14 cellular contexts compared by ENCODE assay signal in genomic region chr12:2739069-2739468, GRCh38. TPM values are rescaled to one million over a fixed set of nuclear protein-coding genes. Genes with fewer than 3 reads are reported as not detected.
A peak's percentile ranks its signal among the peaks of the same experiment; 100 is the strongest.
DNase-seq lines count a peak whose midpoint lies in the region; ATAC-seq, FAIRE-seq and TF ChIP-seq lines count a peak whose summit lies in the region.
"Had no signal": no experiment of that assay in that cellular context is flagged by ENCODE, and none has a peak within 500 bp of the region (broad histone marks: within the 10 kb centered on the region; RNA-seq: fewer than 3 reads in every experiment).

No MANE protein-coding gene starts in this region.

- H3K4me2 ChIP-seq in HepG2 (ENCODE audit: low read depth, low read length) (no peak overlapping the region), H1 (ENCODE audit: insufficient read depth in 1 of 2, low read depth in 2 of 2, low read length in 2 of 2) (no peak overlapping the region)
- H3K4me2 ChIP-seq: KMS-11 had no signal

- H3K4me1 ChIP-seq in HepG2 (ENCODE audit: insufficient read depth, low read length): no peaks in the 10 kb centered on the region
- no peaks in the 10 kb centered on the region for H3K4me1 ChIP-seq in right lobe of liver
- peaks cover 0 to 3% (median 0%) of the 10 kb centered on the region in 4 experiments; a peak in 3 of 7 replicates for H3K4me1 ChIP-seq in H1 (replicated peaks in 1 of 4; ENCODE audit: control insufficient read depth in 3 of 4, insufficient read depth in 4 of 4, low read length in 3 of 4)
- peaks cover 0 to 4% (median 0%) of the 10 kb centered on the region in 9 donors for H3K4me1 ChIP-seq in heart right ventricle

- no peak overlapping the region for H3K18ac ChIP-seq in H1 (ENCODE audit: extremely low read depth, low read length)

- 12% methylated on average over 8 of the region's 11 CpGs for WGBS in HepG2 (ENCODE audit: low lambda C conversion rate)
- 59% methylated on average over 11 of the region's 11 CpGs for WGBS in right lobe of liver (ENCODE audit: insufficient coverage, low coverage, low lambda C conversion rate, missing lambda C conversion rate)
- 82% methylated on average over 11 of the region's 11 CpGs; no CpG with 5 or more reads in 1 of the 2 experiments for WGBS in H1 (ENCODE audit: extremely low coverage in 1 of 2, insufficient coverage in 1 of 2, insufficient read length in 1 of 2, insufficient replicate concordance in 2 of 2, low coverage in 1 of 2, low lambda C conversion rate in 2 of 2, missing lambda C conversion rate in 1 of 2), 2 experiments
- 80 to 81% methylated on average over 11 of the region's 11 CpGs for WGBS in heart right ventricle, 2 donors

- no peak overlapping the region for H3K4me3 Mint-ChIP-seq in osteocyte (ENCODE audit: unreplicated experiment)
- H3K4me3 Mint-ChIP-seq: CD14-positive monocyte; CD8-positive, alpha-beta T cell had no signal

- no peak overlapping the region for H3K23ac ChIP-seq in H1 (ENCODE audit: insufficient read length)

- H3K4me1 Mint-ChIP-seq in osteocyte (ENCODE audit: unreplicated experiment): no peaks in the 10 kb centered on the region
- H3K4me1 Mint-ChIP-seq: CD14-positive monocyte had no signal

- TF ChIP-seq POLR2A in HepG2 (IDR thresholded peaks at IDR 0.05; ENCODE audit: insufficient read depth in 1 of 2, low read depth in 2 of 2, low read length in 2 of 2) (no peak), right lobe of liver (IDR thresholded peaks at IDR 0.05) (no peak), H1 (IDR thresholded peaks at IDR 0.05; ENCODE audit: control extremely low read depth in 1 of 2, low read depth in 2 of 2, low read length in 2 of 2) (no peak)

- POLR2A ChIA-PET in HepG2 (lab: Yijun Ruan, JAX): no interaction called here
- POLR2A ChIA-PET in H1 (lab: Charles Lee; ENCODE audit: partially characterized antibody): interaction anchor here (1.3 to 2.2 kb wide), 4 partner anchors 12 to 45 kb away, joined by 3 to 10 read pairs (median 6); no protein-coding TSS in a partner anchor

- peak overlapping the region; percentile 62 for H2BK15ac ChIP-seq in H1 (ENCODE audit: low read length)

- FAIRE-seq in HepG2 (lab: Jason Lieb, UNC) (no peak), H1 (lab: Jason Lieb, UNC) (no peak)
- FAIRE-seq: GM12878, GM19239, H54 had no signal

- 0 out of 2 replicates have a peak overlapping the region, but pooled peaks have one; percentile 41 for H2AK5ac ChIP-seq in H1 (ENCODE audit: low read depth, low read length)

- peak overlapping the region; percentile 28; the same call in 1 of the 2 replicates for H2BK12ac ChIP-seq in H1 (ENCODE audit: low read depth, low read length)

- no peak overlapping the region for H3K27ac Mint-ChIP-seq in osteocyte (ENCODE audit: unreplicated experiment)
- H3K27ac Mint-ChIP-seq: CD8-positive, alpha-beta T cell had no signal

- peaks cover 64% of the 10 kb centered on the region for H3K27me3 Mint-ChIP-seq in osteocyte (ENCODE audit: unreplicated experiment)

- no peak overlapping the region for H2BK20ac ChIP-seq in H1 (ENCODE audit: low read length)

- no peaks in the 10 kb centered on the region for H3K79me1 ChIP-seq in H1 (ENCODE audit: low read depth, low read length)

- TF ChIP-seq CTCF in HepG2 (CRISPR knock-in tag; IDR thresholded peaks at IDR 0.05) (no peak), right lobe of liver (IDR thresholded peaks at IDR 0.05) (no peak), H1 (IDR thresholded peaks at IDR 0.05; ENCODE audit: control extremely low read depth in 1 of 3, insufficient read depth in 1 of 3, low read depth in 1 of 3, low read length in 3 of 3) (no peak), osteocyte (IDR thresholded peaks at IDR 0.05) (no peak), heart right ventricle (IDR thresholded peaks at IDR 0.05) (no peak)

- BruUV-seq in HepG2 (replicated peaks; lab: Mats Ljungman, UMichigan): no TSS peak

- H3K9me3 Mint-ChIP-seq in osteocyte (ENCODE audit: unreplicated experiment): no peaks in the 10 kb centered on the region
- H3K9me3 Mint-ChIP-seq: CD14-positive monocyte; CD8-positive, alpha-beta T cell had no signal

- ATAC-seq in HepG2: no peak
- no peak for ATAC-seq in right lobe of liver
- no peak for ATAC-seq in heart right ventricle
- ATAC-seq: CD8-positive, alpha-beta T cell; GM12878 had no signal

- DNase-seq in HepG2 (ENCODE audit: low spot score) (no peak), right lobe of liver (no peak), H1 (ENCODE audit: low read depth in 1 of 2, low spot score in 2 of 2) (no peak), osteocyte (ENCODE audit: extremely low spot score, unreplicated experiment) (peak; percentile 53), heart right ventricle (no peak)
- no peak for DNase-seq in activated CD4-positive, alpha-beta T cell treated with anti-CD3 and anti-CD28 coated beads, Interleukin-2, amount 50 U/mL, for 48 hours
- no peak for DNase-seq in activated CD8-positive, alpha-beta memory T cell treated with anti-CD3 and anti-CD28 coated beads for 24 hours
- DNase-seq: CD8-positive, alpha-beta T cell had no signal

- H3K36me3 ChIP-seq in HepG2 (replicated peaks in 1 of 2; ENCODE audit: control insufficient read depth in 1 of 2, insufficient read depth in 2 of 2, low read length in 2 of 2) (no peaks in the 10 kb centered on the region), right lobe of liver (no peaks in the 10 kb centered on the region), H1 (ENCODE audit: control insufficient read depth in 2 of 4, insufficient read depth in 4 of 4, low read length in 3 of 4) (no peaks in the 10 kb centered on the region), heart right ventricle (no peaks in the 10 kb centered on the region)

- in situ Hi-C loops in HepG2 (cut with HindIII; ENCODE audit: extremely low pct_ligation_motif_present, low pct_unique_long_range_greater_than_20kb): loop anchor here (5.0 kb wide), 1 partner anchor 43 kb away; no protein-coding TSS in a partner anchor

- H3K14ac ChIP-seq in H1 (ENCODE audit: insufficient read length): no peak overlapping the region

- no peak for TF ChIP-seq EP300 in HepG2 (IDR thresholded peaks at IDR 0.05; ENCODE audit: low read depth in 2 of 2, low read length in 2 of 2)
- TF ChIP-seq EP300 in HepG2 (CRISPR knock-in tag; IDR thresholded peaks at IDR 0.05; ENCODE audit: borderline replicate concordance): no peak
- no peak for TF ChIP-seq EP300 in H1 (IDR thresholded peaks at IDR 0.05; ENCODE audit: borderline replicate concordance in 1 of 2, low read depth in 2 of 2, low read length in 2 of 2)

- 0 out of 2 replicates have a peak overlapping the region, but pooled peaks have one; percentile 0 for H2BK5ac ChIP-seq in H1 (ENCODE audit: low read depth, low read length)

- H3K4ac ChIP-seq in H1 (replicated peaks; ENCODE audit: insufficient read length, low read depth, low read length): no peak overlapping the region

- H3K56ac ChIP-seq in H1 (replicated peaks; ENCODE audit: insufficient read length, low read depth, low read length): no peak overlapping the region

- H3K4me3 ChIP-seq in HepG2 (replicated peaks in 1 of 3; ENCODE audit: insufficient read depth in 1 of 3, low read depth in 2 of 3, low read length in 3 of 3) (no peak overlapping the region), right lobe of liver (no peak overlapping the region), H1 (ENCODE audit: extremely low read depth in 1 of 4, insufficient read depth in 2 of 4, low read depth in 3 of 4, low read length in 4 of 4) (no peak overlapping the region), heart right ventricle (no peak overlapping the region)
- H3K4me3 ChIP-seq: GM12878 had no signal

- CTCF ChIA-PET in HepG2 (lab: Yijun Ruan, JAX; ENCODE audit: low intra/inter-chr PET ratio, low total read pairs) (interaction anchor here (1.2 to 1.8 kb wide), 2 partner anchors 45 to 74 kb away, joined by 3 to 12 read pairs; partner anchors contain the start of gene ITFG2), H1 (lab: Charles Lee; ENCODE audit: partially characterized antibody) (interaction anchor here (0.7 to 13.1 kb wide), 18 partner anchors 11 to 250 kb away, joined by 3 to 175 read pairs (median 6); no protein-coding TSS in a partner anchor)

- H3K27ac ChIP-seq in HepG2 (ENCODE audit: extremely low read length, insufficient read depth, low read length) (no peak overlapping the region), right lobe of liver (no peak overlapping the region), H1 (ENCODE audit: low read depth, low read length) (no peak overlapping the region), heart right ventricle (no peak overlapping the region)
- H3K27ac ChIP-seq: 22Rv1, KMS-11 had no signal

- H3K9me3 ChIP-seq in HepG2 (ENCODE audit: low read length): no peaks in the 10 kb centered on the region
- H3K9me3 ChIP-seq in right lobe of liver: no peaks in the 10 kb centered on the region
- H3K9me3 ChIP-seq in H1 (ENCODE audit: insufficient read depth in 2 of 2, low read depth in 1 of 2, low read length in 1 of 2): no peaks in the 10 kb centered on the region
- no peaks in the 10 kb centered on the region for H3K9me3 ChIP-seq in heart right ventricle

- H4K8ac ChIP-seq in H1 (ENCODE audit: extremely low read depth, insufficient read depth, low read length): no peak overlapping the region

- H3K79me2 ChIP-seq in HepG2 (ENCODE audit: insufficient read depth, low read length) (no peaks in the 10 kb centered on the region), H1 (ENCODE audit: control insufficient read depth in 1 of 2, insufficient read depth in 2 of 2, low read length in 2 of 2) (no peaks in the 10 kb centered on the region)

- intact Hi-C loops in HepG2 (cut with micrococcal nuclease; ENCODE audit: unreplicated experiment): loop anchor here (1.0 kb wide), 1 partner anchor 45 kb away; no protein-coding TSS in a partner anchor
- intact Hi-C loops in right lobe of liver (cut with DNase I): loop anchor here in 1 of 2 donors (5.0 kb wide), 1 partner anchor 43 kb away; no protein-coding TSS in a partner anchor
- intact Hi-C loops in heart right ventricle (cut with DNase I): loop anchor here in 1 of 10 donors (1.0 kb wide), 1 partner anchor 45 kb away; no protein-coding TSS in a partner anchor

- H3K23me2 ChIP-seq in H1 (ENCODE audit: low read depth, low read length): peaks cover 3% of the 10 kb centered on the region; the same call in 1 of the 2 replicates

- no peak overlapping the region for H4K91ac ChIP-seq in H1 (replicated peaks; ENCODE audit: insufficient read length, low read length)

- H3K36me3 Mint-ChIP-seq in osteocyte (ENCODE audit: unreplicated experiment): no peaks in the 10 kb centered on the region
- H3K36me3 Mint-ChIP-seq: CD14-positive monocyte; CD8-positive, alpha-beta T cell had no signal

- TF ChIP-seq RAD21 in HepG2 (CRISPR knock-in tag; IDR thresholded peaks at IDR 0.05) (no peak), H1 (IDR thresholded peaks at IDR 0.05 in 1 of 2, conservative IDR thresholded peaks at IDR 0.05 in 1 of 2; ENCODE audit: low read depth in 2 of 2, low read length in 2 of 2) (no peak)

- no peak overlapping the region for H2AFZ ChIP-seq in HepG2 (ENCODE audit: low read length)
- no peak overlapping the region for H2AFZ ChIP-seq in H1 (ENCODE audit: low read length)

- peaks cover 1 to 21% of the 10 kb centered on the region in 2 experiments; a peak in 2 of 5 replicates for H3K27me3 ChIP-seq in HepG2 (ENCODE audit: control insufficient read depth in 1 of 2, insufficient read depth in 2 of 2, low read length in 2 of 2)
- no peaks in the 10 kb centered on the region for H3K27me3 ChIP-seq in right lobe of liver
- H3K27me3 ChIP-seq in H1 (replicated peaks in 1 of 4; ENCODE audit: control insufficient read depth in 3 of 4, extremely low read depth in 1 of 4, insufficient read depth in 3 of 4, low read length in 3 of 4): peaks cover 0 to 3% (median 0%) of the 10 kb centered on the region in 4 experiments; a peak in 1 of 7 replicates
- H3K27me3 ChIP-seq in heart right ventricle: peaks cover 0 to 4% (median 0%) of the 10 kb centered on the region in 7 donors

- no peak overlapping the region for H4K5ac ChIP-seq in H1 (ENCODE audit: insufficient read length, low read depth, low read length)

- no peak overlapping the region for H3K9ac ChIP-seq in HepG2 (ENCODE audit: insufficient read depth, low read depth, low read length)
- no peak overlapping the region for H3K9ac ChIP-seq in H1 (replicated peaks in 1 of 4; ENCODE audit: extremely low read depth in 1 of 4, low read depth in 3 of 4, low read length in 3 of 4)
- H3K9ac ChIP-seq: KMS-11 had no signal

- H2BK120ac ChIP-seq in H1 (replicated peaks; ENCODE audit: low read depth, low read length): no peak overlapping the region

- H4K20me1 ChIP-seq in HepG2 (ENCODE audit: insufficient read depth, low read length) (no peaks in the 10 kb centered on the region), H1 (replicated peaks in 1 of 2; ENCODE audit: control insufficient read depth in 1 of 2, insufficient read depth in 2 of 2, low read length in 2 of 2) (peaks cover 0 to 5% of the 10 kb centered on the region in 2 experiments)

RNA-seq across cellular contexts. Expression of gene FKBP4, which starts 55.7 kb away (rescaled TPM):
- total RNA-seq in HepG2 (2016; rRNA removed; fragmentation: Illumina TruSeq; extraction: Trizol) (66.1 and 76.3 TPM in 2 replicates), right lobe of liver (100 to 1,000 TPM in 1 of 6 experiments, 10 to 100 TPM in 5; 27.0 to 124 (median 48.4) TPM), osteocyte (42.1 and 43.3 TPM in 2 replicates), heart right ventricle (10 to 100 TPM; 26.7 to 65.8 (median 49.1) TPM)
- total RNA-seq in HepG2 (2016; cell fraction: cytosol; rRNA removed; fragmentation: Illumina TruSeq; extraction: Trizol; ENCODE audit: low read depth): 13.5 and 13.7 TPM in 2 replicates
- 68.8 and 76.9 TPM in 2 replicates for total RNA-seq in HepG2 (2016; cell fraction: insoluble cytoplasmic fraction; rRNA removed; fragmentation: Illumina TruSeq; extraction: Trizol)
- 26.7 and 27.9 TPM in 2 replicates for total RNA-seq in HepG2 (2016; cell fraction: membrane; rRNA removed; fragmentation: Illumina TruSeq; extraction: Trizol)
- 36.1 and 39.5 TPM in 2 replicates for total RNA-seq in HepG2 (2016; cell fraction: nucleus; rRNA removed; fragmentation: Illumina TruSeq; extraction: Trizol)
- polyA plus RNA-seq in HepG2 (2011; rRNA removed) (25.7 and 29.6 TPM in 2 replicates), H1 (2011; rRNA removed) (72.6 and 82.0 TPM in 2 replicates), heart right ventricle (10 to 100 TPM; 18.7 to 54.4 TPM)
- 25.3 and 30.2 TPM in 2 replicates for polyA plus RNA-seq in HepG2 (2011; cell fraction: cytosol; rRNA removed)
- polyA plus RNA-seq in HepG2 (2011; cell fraction: nucleus; rRNA removed): 27.1 and 32.0 TPM in 2 replicates
- polyA plus RNA-seq in HepG2 (2012): 47.4 and 61.8 TPM in 2 replicates
- 10.6 TPM in 2 replicates for polyA plus RNA-seq in HepG2 (2016; cell fraction: cytosol; fragmentation: Illumina TruSeq; extraction: Trizol; ENCODE audit: low read depth)
- polyA plus RNA-seq in HepG2 (2016; cell fraction: insoluble cytoplasmic fraction; fragmentation: Illumina TruSeq; extraction: Trizol; ENCODE audit: low read depth): 78.0 and 86.0 TPM in 2 replicates
- polyA plus RNA-seq in HepG2 (2016; cell fraction: membrane; fragmentation: Illumina TruSeq; extraction: Trizol; ENCODE audit: low read depth): 15.7 and 16.7 TPM in 2 replicates
- 50.3 and 52.7 TPM in 2 replicates for polyA plus RNA-seq in HepG2 (2016; cell fraction: nucleus; fragmentation: Illumina TruSeq; extraction: Trizol; ENCODE audit: insufficient read depth, low read depth)
- 40.3 and 144 TPM in 2 replicates for polyA minus RNA-seq in HepG2 (2011; rRNA and poly(A)+ RNA removed; ENCODE audit: low replicate concordance)
- polyA minus RNA-seq in HepG2 (2011; cell fraction: cytosol; rRNA and poly(A)+ RNA removed): 26.7 and 28.6 TPM in 2 replicates
- 30.3 and 49.1 TPM in 2 replicates for polyA minus RNA-seq in HepG2 (2011; cell fraction: nucleus; rRNA and poly(A)+ RNA removed)
- total RNA-seq in H1 (2021; fragmentation: NEBNext Ultra II Directional; extraction: Animal tissue kit (Norgen Biotek cat#: 25700)): 227 and 243 TPM in 2 replicates
- 106 TPM for polyA plus RNA-seq in H1 (2011; cell fraction: cytosol; rRNA removed)
- 112 TPM for polyA plus RNA-seq in H1 (2011; cell fraction: nucleus; rRNA removed)
- polyA plus RNA-seq in H1 (2012, experiment 1 of 2): 158 to 191 TPM (median 164 TPM) in 4 replicates
- polyA plus RNA-seq in H1 (2012, experiment 2 of 2): 169 TPM
- polyA plus RNA-seq in H1 (2013, experiment 1 of 2): 116 TPM
- 114 TPM for polyA plus RNA-seq in H1 (2013, experiment 2 of 2)
- 119 and 142 TPM in 2 replicates for polyA minus RNA-seq in H1 (2011; rRNA and poly(A)+ RNA removed)
- 99.8 TPM for polyA minus RNA-seq in H1 (2011; cell fraction: cytosol; rRNA and poly(A)+ RNA removed)
- polyA minus RNA-seq in H1 (2011; cell fraction: nucleus; rRNA and poly(A)+ RNA removed): 91.1 TPM
